36 cellular contexts compared by ENCODE assay signal in genomic region chr6:53715434-53715833, GRCh38. TPM values are rescaled to one million over a fixed set of nuclear protein-coding genes. Genes with fewer than 3 reads are reported as not detected.
"Had no signal": no experiment of that assay in that cellular context is flagged by ENCODE, and none has a peak within 500 bp of the region (broad histone marks: within the 10 kb centered on the region; RNA-seq: fewer than 3 reads in every experiment).

No MANE protein-coding gene starts in this region.

- H3K36me3 ChIP-seq: MG63 had no signal

- DNase-seq: Karpas-422, Kasumi-1, MG63, MM.1S, MV-4-11, NCI-H1048, NCI-H1092, NCI-H1092 treated with DMSO at 0.1 percent for 48 hours, NCI-H1105, NCI-H1105 treated with DMSO at 0.1 percent for 48 hours, NCI-H1417, NCI-H1417 treated with DMSO at 0.1 percent for 48 hours, NCI-H1436, NCI-H1436 treated with DMSO at 0.1 percent for 48 hours, NCI-H146, NCI-H1694, NCI-H1694 treated with DMSO at 0.1 percent for 48 hours, NCI-H187, NCI-H187 treated with DMSO at 0.1 percent for 48 hours, NCI-H1930, NCI-H2029, NCI-H2029 treated with DMSO at 0.1 percent for 48 hours, NCI-H2081, NCI-H2081 treated with DMSO at 0.1 percent for 48 hours, NCI-H2107, NCI-H2171, NCI-H2171 treated with DMSO at 0.1 percent for 48 hours, NCI-H2227 treated with DMSO at 0.1 percent for 48 hours, NCI-H226, NCI-H345, NCI-H446, NCI-H446 treated with DMSO at 0.1 percent for 48 hours, NCI-H510A, NCI-H510A treated with DMSO at 0.1 percent for 48 hours, NCI-H524 had no signal

- H3K27me3 ChIP-seq: MG63 had no signal

- H3K9me3 ChIP-seq: MG63 had no signal

- H3K4me3 ChIP-seq: MG63 had no signal

RNA-seq across cellular contexts. Expression of gene KLHL31, which starts 49.9 kb away (rescaled TPM):
- total RNA-seq: LHCN-M2 had no signal
